25 cellular contexts compared by ENCODE assay signal in genomic region chr4:15353207-15353606, GRCh38.
"Had no signal": no experiment of that assay in that cellular context is flagged by ENCODE, and none has a peak within 500 bp of the region (broad histone marks: within the 10 kb centered on the region; RNA-seq: fewer than 3 reads in every experiment).

No MANE protein-coding gene starts in this region.

- H3K4me3 Mint-ChIP-seq: activated naive CD4-positive, alpha-beta T cell treated with anti-CD3 and anti-CD28 coated beads for 36 hours; activated naive CD8-positive, alpha-beta T cell treated with anti-CD3 and anti-CD28 coated beads for 36 hours; natural killer cell; stimulated activated effector memory CD8-positive, alpha-beta T cell treated with anti-CD3 and anti-CD28 coated beads, Interleukin-12 subunit alpha, Interleukin-12 subunit beta, amount 100 ng/mL, for 72 hours; stimulated activated naive CD8-positive, alpha-beta T cell treated with anti-CD3 and anti-CD28 coated beads, Interleukin-15, Interleukin-2, amounts not matched to agents 100 ng/mL and 50 ng/mL, for 24 hours; WTC11 had no signal

- H3K9me3 ChIP-seq: breast epithelium, lower lobe of right lung, right lobe of liver, thyroid gland had no signal

- H3K27ac ChIP-seq: breast epithelium, foreskin keratinocyte, lower lobe of right lung, right lobe of liver, thyroid gland had no signal

- H3K4me1 ChIP-seq: breast epithelium, foreskin keratinocyte, right lobe of liver, thyroid gland had no signal

- H3K27ac Mint-ChIP-seq: activated naive CD4-positive, alpha-beta T cell treated with anti-CD3 and anti-CD28 coated beads for 36 hours; activated naive CD8-positive, alpha-beta T cell treated with anti-CD3 and anti-CD28 coated beads for 36 hours; natural killer cell; stimulated activated effector memory CD8-positive, alpha-beta T cell treated with anti-CD3 and anti-CD28 coated beads, Interleukin-12 subunit alpha, Interleukin-12 subunit beta, amount 100 ng/mL, for 72 hours; stimulated activated naive CD8-positive, alpha-beta T cell treated with anti-CD3 and anti-CD28 coated beads, Interleukin-15, Interleukin-2, amounts not matched to agents 100 ng/mL and 50 ng/mL, for 24 hours; WTC11 had no signal

- H3K27me3 ChIP-seq: breast epithelium, right lobe of liver, thyroid gland had no signal

- H3K9me3 Mint-ChIP-seq: activated naive CD4-positive, alpha-beta T cell treated with anti-CD3 and anti-CD28 coated beads for 36 hours; natural killer cell; stimulated activated effector memory CD8-positive, alpha-beta T cell treated with anti-CD3 and anti-CD28 coated beads, Interleukin-12 subunit alpha, Interleukin-12 subunit beta, amount 100 ng/mL, for 72 hours; stimulated activated naive CD8-positive, alpha-beta T cell treated with anti-CD3 and anti-CD28 coated beads, Interleukin-15, Interleukin-2, amounts not matched to agents 100 ng/mL and 50 ng/mL, for 24 hours had no signal

- H3K4me3 ChIP-seq: breast epithelium, lower lobe of right lung, right lobe of liver, skin epidermis, thyroid gland had no signal

- H3K36me3 Mint-ChIP-seq: activated naive CD8-positive, alpha-beta T cell treated with anti-CD3 and anti-CD28 coated beads for 36 hours; natural killer cell; stimulated activated effector memory CD8-positive, alpha-beta T cell treated with anti-CD3 and anti-CD28 coated beads, Interleukin-12 subunit alpha, Interleukin-12 subunit beta, amount 100 ng/mL, for 72 hours; WTC11 had no signal

- ATAC-seq: foreskin keratinocyte, left lobe of liver, lower lobe of right lung, natural killer cell, right lobe of liver, WTC11 had no signal

- DNase-seq: activated CD4-positive, alpha-beta T cell treated with anti-CD3 and anti-CD28 coated beads for 4 hours; activated CD4-positive, alpha-beta T cell treated with anti-CD3 and anti-CD28 coated beads, Interleukin-2, amount 50 U/mL, for 4 hours; activated CD8-positive, alpha-beta memory T cell treated with anti-CD3 and anti-CD28 coated beads for 24 hours; activated effector memory CD4-positive, alpha-beta T cell treated with Interleukin-2 at 50 U/mL for 16 hours; activated naive CD4-positive, alpha-beta T cell treated with anti-CD3 and anti-CD28 coated beads for 36 hours; activated naive CD8-positive, alpha-beta T cell treated with anti-CD3 and anti-CD28 coated beads for 36 hours; amniotic stem cell; central memory CD4-positive, alpha-beta T cell; effector CD8-positive, alpha-beta T cell; foreskin keratinocyte; kidney glomerular epithelial cell; lower lobe of right lung; mesenchymal stem cell; natural killer cell; posterior cingulate gyrus; right lobe of liver; stimulated activated CD4-positive, alpha-beta T cell treated with anti-CD3 and anti-CD28 coated beads, Interleukin-4, amount 100 ng/mL, for 24 hours; T-helper 2 cell; thyroid gland had no signal

- H3K36me3 ChIP-seq: breast epithelium, lower lobe of right lung, right lobe of liver, thyroid gland had no signal
